In genomic region chr6:10381830-10382208, GRCh38 we compare ENCODE assay signal across 25 cellular contexts. TPM values are rescaled to one million over a fixed set of nuclear protein-coding genes. Genes with fewer than 3 reads are reported as not detected.
DNase-seq lines count a peak whose midpoint lies in the region; ATAC-seq, FAIRE-seq and TF ChIP-seq lines count a peak whose summit lies in the region.
"Had no signal": no experiment of that assay in that cellular context is flagged by ENCODE, and none has a peak within 500 bp of the region (broad histone marks: within the 10 kb centered on the region; RNA-seq: fewer than 3 reads in every experiment).

No MANE protein-coding gene starts in this region.

- no peak overlapping the region for H4K91ac ChIP-seq in H9 (ENCODE audit: insufficient read length, low read depth, low read length)
- H4K91ac ChIP-seq in H1 (replicated peaks; ENCODE audit: insufficient read length, low read length) = no peak overlapping the region

- no peaks in the 10 kb centered on the region for H3K36me3 Mint-ChIP-seq in H9 (ENCODE audit: insufficient read depth in 1 of 3, low read depth in 3 of 3)
- no peaks in the 10 kb centered on the region for H3K36me3 Mint-ChIP-seq in nephron progenitor cell (ENCODE audit: low read depth)

- H3K14ac ChIP-seq in H9 (ENCODE audit: insufficient read depth, low read length) (no peak overlapping the region), H1 (ENCODE audit: insufficient read length) (no peak overlapping the region)

- TF ChIP-seq RAD21 in H1 (IDR thresholded peaks at IDR 0.05 in 1 of 2, conservative IDR thresholded peaks at IDR 0.05 in 1 of 2; ENCODE audit: low read depth in 2 of 2, low read length in 2 of 2) = no peak

- no peak overlapping the region for H3K4ac ChIP-seq in H9 (ENCODE audit: low read depth, low read length)
- no peak overlapping the region for H3K4ac ChIP-seq in H1 (replicated peaks; ENCODE audit: insufficient read length, low read depth, low read length)

- no peaks in the 10 kb centered on the region for H3K79me1 ChIP-seq in H9 (ENCODE audit: insufficient read depth, low read depth, low read length, poor library complexity, severe bottlenecking)
- H3K79me1 ChIP-seq in H1 (ENCODE audit: low read depth, low read length) = no peaks in the 10 kb centered on the region

- H3T11ph ChIP-seq in H9 (ENCODE audit: low read length) = no peak overlapping the region

- no peak for TF ChIP-seq CTCF in H9 (conservative IDR thresholded peaks at IDR 0.05)
- TF ChIP-seq CTCF in H1 (IDR thresholded peaks at IDR 0.05; ENCODE audit: control extremely low read depth in 1 of 3, insufficient read depth in 1 of 3, low read depth in 1 of 3, low read length in 3 of 3) = no peak
- no peak for TF ChIP-seq CTCF in nephron progenitor cell (IDR thresholded peaks at IDR 0.05)
- TF ChIP-seq CTCF in BE2C (IDR thresholded peaks at IDR 0.05; ENCODE audit: low read depth, low read length) = no peak

- H3K4me2 ChIP-seq in H9 (ENCODE audit: insufficient read depth, insufficient read length, low read length) = peak overlapping the region; percentile 9
- H3K4me2 ChIP-seq in H1 (ENCODE audit: insufficient read depth in 1 of 2, low read depth in 2 of 2, low read length in 2 of 2) = peak overlapping the region; percentile 65 to 83

- H3K23me2 ChIP-seq in H9 (ENCODE audit: insufficient read length, low read depth, low read length, poor library complexity, severe bottlenecking) (peaks cover 2% of the 10 kb centered on the region), H1 (ENCODE audit: low read depth, low read length) (no peaks in the 10 kb centered on the region; the same call in 1 of the 2 replicates)

- H3K18ac ChIP-seq in H9 (ENCODE audit: insufficient read length, low read depth, low read length) = no peak overlapping the region
- peak overlapping the region; percentile 43; the same call in 1 of the 2 replicates for H3K18ac ChIP-seq in H1 (ENCODE audit: extremely low read depth, low read length)

- H2BK5ac ChIP-seq in H9 (ENCODE audit: insufficient read length, low read length) (no peak overlapping the region), H1 (ENCODE audit: low read depth, low read length) (no peak overlapping the region)

- H4K20me1 ChIP-seq in H9 (ENCODE audit: control insufficient read depth, insufficient read depth, insufficient read length) = peaks cover 3% of the 10 kb centered on the region
- peaks cover 4 to 11% of the 10 kb centered on the region in 2 experiments for H4K20me1 ChIP-seq in H1 (replicated peaks in 1 of 2; ENCODE audit: control insufficient read depth in 1 of 2, insufficient read depth in 2 of 2, low read length in 2 of 2)

- H2BK120ac ChIP-seq in H9 (ENCODE audit: low read depth, low read length, poor library complexity, severe bottlenecking) (no peak overlapping the region), H1 (replicated peaks; ENCODE audit: low read depth, low read length) (no peak overlapping the region)

- H3K9me3 ChIP-seq in ES-I3 (ENCODE audit: control insufficient read depth, insufficient read depth, low read length) (no peaks in the 10 kb centered on the region), H9 (ENCODE audit: control insufficient read depth, low read depth, low read length) (no peaks in the 10 kb centered on the region), H1 (ENCODE audit: insufficient read depth in 2 of 2, low read depth in 1 of 2, low read length in 1 of 2) (no peaks in the 10 kb centered on the region), BE2C (no peaks in the 10 kb centered on the region; the same call in 1 of the 2 replicates)
- H3K9me3 ChIP-seq: adrenal gland, testis, vagina had no signal

- H2BK15ac ChIP-seq in H9 (ENCODE audit: low read depth, low read length) (no peak overlapping the region), H1 (ENCODE audit: low read length) (no peak overlapping the region)

- H3K27ac ChIP-seq in H9 (ENCODE audit: insufficient read length, low read depth, low read length) (no peak overlapping the region), H1 (ENCODE audit: low read depth, low read length) (no peak overlapping the region)
- H3K27ac ChIP-seq: adrenal gland; BLaER1 treated with 17β-estradiol and CSF1 and Interleukin-3, amounts not matched to agents 10 nM and 100 nM; testis; vagina had no signal

- H3K56ac ChIP-seq in H9 (ENCODE audit: insufficient read length, low read depth, low read length) = no peak overlapping the region
- H3K56ac ChIP-seq in H1 (replicated peaks; ENCODE audit: insufficient read length, low read depth, low read length) = no peak overlapping the region

- H3K4me1 Mint-ChIP-seq in H9 (peaks cover 48 to 53% of the 10 kb centered on the region in 2 experiments), nephron progenitor cell (peaks cover 25% of the 10 kb centered on the region)

- H3K4me3 ChIP-seq in H1 (ENCODE audit: extremely low read depth in 1 of 4, insufficient read depth in 2 of 4, low read depth in 3 of 4, low read length in 4 of 4) (peak overlapping the region in 3 of 4 experiments; percentile 9 to 46 (median 26); a peak in 4 of 8 replicates), BE2C (ENCODE audit: low read depth, low read length) (no peak overlapping the region)
- H3K4me3 ChIP-seq: adrenal gland; BLaER1 treated with 17β-estradiol and CSF1 and Interleukin-3, amounts not matched to agents 10 nM and 100 nM; vagina had no signal

- H4K5ac ChIP-seq in H9 (ENCODE audit: insufficient read length, low read depth, low read length) = no peak overlapping the region
- no peak overlapping the region for H4K5ac ChIP-seq in H1 (ENCODE audit: insufficient read length, low read depth, low read length)

- H3K79me2 ChIP-seq in H9 (ENCODE audit: insufficient read depth, low read length) (no peaks in the 10 kb centered on the region), H1 (ENCODE audit: control insufficient read depth in 1 of 2, insufficient read depth in 2 of 2, low read length in 2 of 2) (no peaks in the 10 kb centered on the region)

- H3K9me3 Mint-ChIP-seq in H9 (no peaks in the 10 kb centered on the region; a peak in 1 of 5 replicates), nephron progenitor cell (no peaks in the 10 kb centered on the region)

- no peaks in the 10 kb centered on the region for H3K36me3 ChIP-seq in ES-I3 (ENCODE audit: insufficient read depth, low read length)
- peaks cover 0 to 3% (median 0%) of the 10 kb centered on the region in 4 experiments; a peak in 1 of 8 replicates for H3K36me3 ChIP-seq in H1 (ENCODE audit: control insufficient read depth in 2 of 4, insufficient read depth in 4 of 4, low read length in 3 of 4)
- H3K36me3 ChIP-seq in BE2C = no peaks in the 10 kb centered on the region
- H3K36me3 ChIP-seq: adrenal gland; BLaER1 treated with 17β-estradiol and CSF1 and Interleukin-3, amounts not matched to agents 10 nM and 100 nM; vagina had no signal

- POLR2A ChIA-PET in H1 (lab: Charles Lee; ENCODE audit: partially characterized antibody) = no interaction called here

- H3K9ac ChIP-seq in ES-I3 (ENCODE audit: low read depth, low read length) (peak overlapping the region; percentile 24; the same call in 1 of the 2 replicates), H9 (ENCODE audit: extremely low read depth, insufficient read length, low read length) (no peak overlapping the region), H1 (replicated peaks in 1 of 4; ENCODE audit: extremely low read depth in 1 of 4, low read depth in 3 of 4, low read length in 3 of 4) (no peak overlapping the region)
- H3K9ac ChIP-seq: BLaER1 treated with 17β-estradiol and CSF1 and Interleukin-3, amounts not matched to agents 10 nM and 100 nM had no signal

- H2AK5ac ChIP-seq in H9 (ENCODE audit: insufficient read length, low read length) = no peak overlapping the region
- H2AK5ac ChIP-seq in H1 (ENCODE audit: low read depth, low read length) = no peak overlapping the region

- H2BK12ac ChIP-seq in H9 (ENCODE audit: insufficient read length, low read depth, low read length) (no peak overlapping the region), H1 (ENCODE audit: low read depth, low read length) (no peak overlapping the region)

- H3K27me3 Mint-ChIP-seq in H9 (ENCODE audit: low read depth) (peaks cover 98% of the 10 kb centered on the region), nephron progenitor cell (ENCODE audit: low read depth, poor library complexity) (peaks cover 97% of the 10 kb centered on the region)

- H3K23ac ChIP-seq in H9 (ENCODE audit: insufficient read length, low read depth, low read length) (no peak overlapping the region), H1 (ENCODE audit: insufficient read length) (no peak overlapping the region)

- H3K27ac Mint-ChIP-seq in H9 (no peak overlapping the region), nephron progenitor cell (no peak overlapping the region)
- H3K27ac Mint-ChIP-seq: activated B cell treated with CpG ODN at 0.5 μM for 24 hours; activated CD4-positive, alpha-beta memory T cell treated with anti-CD3 and anti-CD28 coated beads for 36 hours had no signal

- no peak for FAIRE-seq in H1 (lab: Jason Lieb, UNC)
- FAIRE-seq: colon had no signal

- CTCF ChIA-PET in H1 (lab: Charles Lee; ENCODE audit: partially characterized antibody) = interaction anchor here (0.6 to 17.2 kb wide), 8 partner anchors 11 to 276 kb away, joined by 3 to 365 read pairs (median 4); partner anchors contain the start of gene TFAP2A

- H4K8ac ChIP-seq in H9 (replicated peaks; ENCODE audit: insufficient read length, low read depth, low read length) = no peak overlapping the region
- no peak overlapping the region for H4K8ac ChIP-seq in H1 (ENCODE audit: extremely low read depth, insufficient read depth, low read length)

- H2AFZ ChIP-seq in H9 (ENCODE audit: low read length) (no peak overlapping the region), H1 (ENCODE audit: low read length) (no peak overlapping the region; the same call in 1 of the 2 replicates)

- peaks cover 64% of the 10 kb centered on the region for H3K27me3 ChIP-seq in H9 (ENCODE audit: insufficient read depth, low read length)
- peaks cover 60 to 75% (median 69%) of the 10 kb centered on the region in 4 experiments for H3K27me3 ChIP-seq in H1 (replicated peaks in 1 of 4; ENCODE audit: control insufficient read depth in 3 of 4, extremely low read depth in 1 of 4, insufficient read depth in 3 of 4, low read length in 3 of 4)
- H3K27me3 ChIP-seq in BE2C = peaks cover 55% of the 10 kb centered on the region

- ATAC-seq in HG02798 (IDR thresholded peaks at IDR 0.05; ENCODE audit: poor library complexity, unreplicated experiment) = no peak
- ATAC-seq: Right ventricle myocardium inferior had no signal

- TF ChIP-seq EP300 in H1 (IDR thresholded peaks at IDR 0.05; ENCODE audit: borderline replicate concordance in 1 of 2, low read depth in 2 of 2, low read length in 2 of 2) = no peak

- no CpG with 5 or more reads among the region's 26 CpGs for WGBS in H9 (ENCODE audit: extremely low coverage, insufficient read length, low lambda C conversion rate)
- WGBS in H1 (ENCODE audit: extremely low coverage in 1 of 2, insufficient coverage in 1 of 2, insufficient read length in 1 of 2, insufficient replicate concordance in 2 of 2, low coverage in 1 of 2, low lambda C conversion rate in 2 of 2, missing lambda C conversion rate in 1 of 2), 2 experiments = 7% methylated on average over 24 of the region's 26 CpGs; no CpG with 5 or more reads in 1 of the 2 experiments

- peaks cover 19% of the 10 kb centered on the region for H3K4me1 ChIP-seq in ES-I3 (ENCODE audit: insufficient read depth, low read length)
- H3K4me1 ChIP-seq in H9 (ENCODE audit: insufficient read depth, low read length) = no peaks in the 10 kb centered on the region
- H3K4me1 ChIP-seq in H1 (replicated peaks in 1 of 4; ENCODE audit: control insufficient read depth in 3 of 4, insufficient read depth in 4 of 4, low read length in 3 of 4) = peaks cover 8 to 35% (median 21%) of the 10 kb centered on the region in 4 experiments
- no peaks in the 10 kb centered on the region for H3K4me1 ChIP-seq in BE2C
- H3K4me1 ChIP-seq: testis had no signal

- no peak for TF ChIP-seq POLR2A in H1 (IDR thresholded peaks at IDR 0.05; ENCODE audit: control extremely low read depth in 1 of 2, low read depth in 2 of 2, low read length in 2 of 2)

- peak overlapping the region; percentile 39 to 73; a peak in 4 of 5 replicates for H3K4me3 Mint-ChIP-seq in H9
- H3K4me3 Mint-ChIP-seq in nephron progenitor cell = peak overlapping the region; percentile 38
- H3K4me3 Mint-ChIP-seq: activated B cell treated with CpG ODN at 0.5 μM for 24 hours; activated CD4-positive, alpha-beta memory T cell treated with anti-CD3 and anti-CD28 coated beads for 36 hours had no signal

- DNase-seq in H9 = no peak
- no peak for DNase-seq in H1 (ENCODE audit: low read depth in 1 of 2, low spot score in 2 of 2)
- DNase-seq in nephron progenitor cell = no peak
- no peak for DNase-seq in C1 segment of cervical spinal cord (lab: John Stamatoyannopoulos, UW)
- no peak for DNase-seq in BE2C
- DNase-seq in HuH-7.5 (ENCODE audit: low spot score) = no peak
- DNase-seq: activated effector memory CD4-positive, alpha-beta T cell treated with anti-CD3 and anti-CD28 coated beads, Interleukin-2, amount 50 U/mL, for 16 hours; adrenal gland; Calu3; effector memory CD4-positive, alpha-beta T cell; KG1; NCI-H1436; NCI-H2107; NCI-H446 treated with DMSO at 0.1 percent for 48 hours; T1000; testis had no signal

- H2BK20ac ChIP-seq in H9 (ENCODE audit: low read depth, low read length, poor library complexity, severe bottlenecking) (no peak overlapping the region), H1 (ENCODE audit: low read length) (no peak overlapping the region)

RNA-seq across cellular contexts. Expression of gene TFAP2A, which starts 33.1 kb away (rescaled TPM):
- 1.6 and 2.6 TPM in 2 replicates for total RNA-seq in H9 (2021)
- total RNA-seq in H1 (2021; fragmentation: NEBNext Ultra II Directional; extraction: Animal tissue kit (Norgen Biotek cat#: 25700)) = 0.10 TPM in 1 of 2 replicates, not detected in the other
- polyA plus RNA-seq in H1 (2011; rRNA removed) = 0.23 and 0.24 TPM in 2 replicates
- 0.12 TPM for polyA plus RNA-seq in H1 (2011; cell fraction: cytosol; rRNA removed)
- polyA plus RNA-seq in H1 (2011; cell fraction: nucleus; rRNA removed) = 0.24 TPM
- polyA plus RNA-seq in H1 (2012, experiment 1 of 2) = 0.25 to 0.49 TPM (median 0.33 TPM) in 4 replicates
- polyA plus RNA-seq in H1 (2012, experiment 2 of 2) = 0.30 TPM
- polyA plus RNA-seq in H1 (2013, experiment 1 of 2) = 0.08 TPM
- 0.07 TPM for polyA plus RNA-seq in H1 (2013, experiment 2 of 2)
- 0.41 TPM in 1 of 2 replicates, not detected in the other for polyA minus RNA-seq in H1 (2011; rRNA and poly(A)+ RNA removed)
- polyA minus RNA-seq in H1 (2011; cell fraction: cytosol; rRNA and poly(A)+ RNA removed) = 2.3 TPM
- 1.1 TPM for polyA minus RNA-seq in H1 (2011; cell fraction: nucleus; rRNA and poly(A)+ RNA removed)
- polyA plus RNA-seq in BE2C (2012; ENCODE audit: insufficient read depth, insufficient read length, low read depth) = 1.6 TPM
- total RNA-seq: activated B cell treated with CpG ODN at 0.5 μM for 24 hours, lung microvascular endothelial cell had no signal
